In genomic region chr9:137670391-137671195, GRCh38 we compare ENCODE assay signal across 8 cellular contexts. TPM values are rescaled to one million over a fixed set of nuclear protein-coding genes. Genes with fewer than 3 reads are reported as not detected.
DNase-seq lines count a peak whose midpoint lies in the region; ATAC-seq and TF ChIP-seq lines count a peak whose summit lies in the region.

No MANE protein-coding gene starts in this region.

- no peak overlapping the region for H3K27ac ChIP-seq in Panc1 (ENCODE audit: low read length)
- H3K27ac ChIP-seq in heart left ventricle, result no peak overlapping the region
- H3K27ac ChIP-seq in neutrophil, result peak overlapping the region; percentile 18
- H3K27ac ChIP-seq in brain microvascular endothelial cell, result no peak overlapping the region

- TF ChIP-seq POLR2A in heart left ventricle (IDR thresholded peaks at IDR 0.05), result no peak

- WGBS in heart left ventricle, 4 donors, result 40 to 50% (median 45%) methylated on average over 25 of the region's 25 CpGs

- BruUV-seq in Panc1 (replicated peaks; lab: Mats Ljungman, UMichigan), result no TSS peak

- peak; percentile 43 for DNase-seq in Caki2 (ENCODE audit: low read depth)
- DNase-seq in Panc1 (ENCODE audit: low read depth, low spot score), result no peak
- DNase-seq in heart left ventricle, result peak in 2 of 5 donors; percentile 54 to 63
- no peak for DNase-seq in stimulated activated CD4-positive, alpha-beta T cell treated with anti-CD3 and anti-CD28 coated beads, Interleukin-2, amount 100 ng/mL, for 24 hours
- no peak for DNase-seq in brain microvascular endothelial cell
- no peak for DNase-seq in NCI-H1694 treated with DMSO at 0.1 percent for 48 hours (lab: John Stamatoyannopoulos, UW)

- H3K36me3 ChIP-seq in Panc1 (ENCODE audit: control insufficient read depth, insufficient read depth, low read length) (no peaks in the 10 kb centered on the region), heart left ventricle (peaks cover 0 to 3% (median 0%) of the 10 kb centered on the region in 9 donors), neutrophil (peaks cover 8% of the 10 kb centered on the region), brain microvascular endothelial cell (replicated peaks) (no peaks in the 10 kb centered on the region)

- ATAC-seq in Panc1 (peak; percentile 54), heart left ventricle (peak; percentile 57 to 77 (median 59)), GM18867 (IDR thresholded peaks at IDR 0.05; ENCODE audit: unreplicated experiment) (no peak)

- POLR2A ChIA-PET in Panc1 (lab: Charles Lee), result no interaction called here

- TF ChIP-seq CTCF in Panc1 (IDR thresholded peaks at IDR 0.05), result no peak
- TF ChIP-seq CTCF in heart left ventricle (IDR thresholded peaks at IDR 0.05), result no peak
- TF ChIP-seq CTCF in neutrophil (IDR thresholded peaks at IDR 0.05), result no peak
- no peak for TF ChIP-seq CTCF in brain microvascular endothelial cell (IDR thresholded peaks at IDR 0.05; ENCODE audit: low read depth, low read length, missing control alignments)

- CTCF ChIA-PET in Panc1 (lab: Charles Lee), result interaction anchor here (0.6 kb wide), 3 partner anchors 47 to 136 kb away, joined by 3 to 6 read pairs (median 3); no protein-coding TSS in a partner anchor

- in situ Hi-C loops in Caki2 (cut with HindIII; ENCODE audit: low pct_unique_long_range_greater_than_20kb, low sequenced_read_pairs), result no loop called here
- in situ Hi-C loops in Panc1 (cut with HindIII; ENCODE audit: low pct_unique_long_range_greater_than_20kb, low sequenced_read_pairs), result no loop called here
- in situ Hi-C loops in brain microvascular endothelial cell (cut with HindIII; ENCODE audit: low pct_ligation_motif_present, low sequenced_read_pairs), result no loop called here

- H3K27me3 ChIP-seq in Panc1 (ENCODE audit: control insufficient read depth, insufficient read depth, low read length) (no peaks in the 10 kb centered on the region), heart left ventricle (no peaks in the 10 kb centered on the region), neutrophil (no peaks in the 10 kb centered on the region), brain microvascular endothelial cell (replicated peaks) (no peaks in the 10 kb centered on the region)

- H3K4me1 ChIP-seq in Panc1 (ENCODE audit: control insufficient read depth, insufficient read depth, low read length) (peaks cover 9% of the 10 kb centered on the region), heart left ventricle (peaks cover 0 to 67% (median 45%) of the 10 kb centered on the region in 12 donors), neutrophil (ENCODE audit: control insufficient read depth in 1 of 2, insufficient read depth in 1 of 2, low read depth in 1 of 2, low read length in 1 of 2) (peaks cover 0 to 6% of the 10 kb centered on the region in 2 experiments)

- H3K9me3 ChIP-seq in Panc1 (ENCODE audit: control insufficient read depth, insufficient read depth, low read depth, low read length), result no peaks in the 10 kb centered on the region
- H3K9me3 ChIP-seq in heart left ventricle, result no peaks in the 10 kb centered on the region
- H3K9me3 ChIP-seq in neutrophil, result no peaks in the 10 kb centered on the region

- intact Hi-C loops in Panc1 (cut with micrococcal nuclease; ENCODE audit: unreplicated experiment) (no loop called here), heart left ventricle (cut with DNase I) (loop anchor here in 5 of 10 donors (10.0 kb wide), 5 partner anchors 46 to 434 kb away; no protein-coding TSS in a partner anchor)

- H3K4me3 ChIP-seq in Panc1 (ENCODE audit: low read depth in 2 of 2, low read length in 2 of 2) (no peak overlapping the region), heart left ventricle (no peak overlapping the region), neutrophil (ENCODE audit: low read depth in 1 of 2, low read length in 1 of 2) (no peak overlapping the region), brain microvascular endothelial cell (ENCODE audit: low read depth, low read length) (no peak overlapping the region)

RNA-seq across cellular contexts. Expression of gene EHMT1, which starts 51.8 kb away (rescaled TPM):
- total RNA-seq in Caki2 (2014; rRNA removed; shearing (Covaris generic); ENCODE audit: low replicate concordance), result 46.0 and 118 TPM in 2 replicates
- total RNA-seq in Panc1 (2021; ENCODE audit: unreplicated experiment) (63.9 TPM), heart left ventricle (10 to 100 TPM; 27.8 to 55.9 (median 32.0) TPM)
- polyA plus RNA-seq in Panc1 (2012; ENCODE audit: insufficient read length), result 69.9 TPM
- 10 to 100 TPM; 24.5 to 27.1 TPM for polyA plus RNA-seq in heart left ventricle
